8 cellular contexts compared by ENCODE assay signal in genomic region chr7:11212080-11212711, GRCh38.
DNase-seq lines count a peak whose midpoint lies in the region; ATAC-seq and TF ChIP-seq lines count a peak whose summit lies in the region.

No MANE protein-coding gene starts in this region.

- POLR2A ChIA-PET in activated CD4-positive, alpha-beta T cell treated with anti-CD3 and anti-CD28 coated beads, Interleukin-2, amount 10 ng/mL, durations not matched to agents 7 days and 5 days (lab: Charles Lee), result no interaction called here
- POLR2A ChIA-PET in naive thymus-derived CD8-positive, alpha-beta T cell (lab: Charles Lee), result no interaction called here

- peak; percentile 33 for DNase-seq in Caki2 (ENCODE audit: low read depth)
- DNase-seq in NCI-H2227 treated with DMSO at 0.1 percent for 48 hours (lab: John Stamatoyannopoulos, UW), result peak; percentile 70
- peak; percentile 64 for DNase-seq in activated CD4-positive, alpha-beta T cell treated with anti-CD3 and anti-CD28 coated beads, Interleukin-2, amount 10 ng/mL, durations not matched to agents 7 days and 5 days
- peak; percentile 65 to 80 for DNase-seq in erythroblast (lab: John Stamatoyannopoulos, UW)
- peak in 9 of 10 donors; percentile 3 to 63 (median 29) for DNase-seq in naive thymus-derived CD8-positive, alpha-beta T cell
- DNase-seq in suprapubic skin (ENCODE audit: low spot score in 2 of 2), result no peak

- in situ Hi-C loops in Caki2 (cut with HindIII; ENCODE audit: low pct_unique_long_range_greater_than_20kb, low sequenced_read_pairs), result no loop called here

- 34% methylated on average over 4 of the region's 4 CpGs for WGBS in suprapubic skin

- TF ChIP-seq CTCF in suprapubic skin (IDR thresholded peaks at IDR 0.05), result peak; percentile 27 to 75

- H3K27me3 Mint-ChIP-seq in activated CD4-positive, alpha-beta T cell treated with anti-CD3 and anti-CD28 coated beads, Interleukin-2, amount 10 ng/mL, durations not matched to agents 7 days and 5 days, result peaks cover 8% of the 10 kb centered on the region
- H3K27me3 Mint-ChIP-seq in naive thymus-derived CD8-positive, alpha-beta T cell, result peaks cover 0 to 11% (median 2%) of the 10 kb centered on the region in 5 donors

- H3K9me3 ChIP-seq in suprapubic skin, result no peaks in the 10 kb centered on the region

- H3K27me3 ChIP-seq in suprapubic skin, result no peaks in the 10 kb centered on the region

- no peak for TF ChIP-seq POLR2A in erythroblast (IDR thresholded peaks at IDR 0.05; ENCODE audit: low read length)
- TF ChIP-seq POLR2A in suprapubic skin (IDR thresholded peaks at IDR 0.05), result no peak

- CTCF ChIA-PET in activated CD4-positive, alpha-beta T cell treated with anti-CD3 and anti-CD28 coated beads, Interleukin-2, amount 10 ng/mL, durations not matched to agents 7 days and 5 days (lab: Charles Lee), result interaction anchor here (0.7 to 2.1 kb wide), 4 partner anchors 12 to 318 kb away, joined by 3 to 5 read pairs (median 3); no protein-coding TSS in a partner anchor

- H3K4me1 ChIP-seq in suprapubic skin, result no peaks in the 10 kb centered on the region

- H3K9me3 Mint-ChIP-seq in activated CD4-positive, alpha-beta T cell treated with anti-CD3 and anti-CD28 coated beads, Interleukin-2, amount 10 ng/mL, durations not matched to agents 7 days and 5 days, result no peaks in the 10 kb centered on the region
- no peaks in the 10 kb centered on the region for H3K9me3 Mint-ChIP-seq in naive thymus-derived CD8-positive, alpha-beta T cell

- no peak overlapping the region for H3K4me3 Mint-ChIP-seq in activated CD4-positive, alpha-beta T cell treated with anti-CD3 and anti-CD28 coated beads, Interleukin-2, amount 10 ng/mL, durations not matched to agents 7 days and 5 days
- H3K4me3 Mint-ChIP-seq in naive thymus-derived CD8-positive, alpha-beta T cell, result no peak overlapping the region

- H3K36me3 Mint-ChIP-seq in activated CD4-positive, alpha-beta T cell treated with anti-CD3 and anti-CD28 coated beads, Interleukin-2, amount 10 ng/mL, durations not matched to agents 7 days and 5 days (ENCODE audit: low read depth), result no peaks in the 10 kb centered on the region
- H3K36me3 Mint-ChIP-seq in naive thymus-derived CD8-positive, alpha-beta T cell, result no peaks in the 10 kb centered on the region

- peak; percentile 72 for ATAC-seq in GM19328 (IDR thresholded peaks at IDR 0.05; ENCODE audit: unreplicated experiment)
- peak; percentile 95 for ATAC-seq in HG03342 (IDR thresholded peaks at IDR 0.05; ENCODE audit: unreplicated experiment)
- no peak for ATAC-seq in naive thymus-derived CD8-positive, alpha-beta T cell

- TF ChIP-seq EP300 in suprapubic skin (IDR thresholded peaks at IDR 0.05), result no peak

- H3K27ac Mint-ChIP-seq in activated CD4-positive, alpha-beta T cell treated with anti-CD3 and anti-CD28 coated beads, Interleukin-2, amount 10 ng/mL, durations not matched to agents 7 days and 5 days, result no peak overlapping the region
- no peak overlapping the region for H3K27ac Mint-ChIP-seq in naive thymus-derived CD8-positive, alpha-beta T cell

- no peaks in the 10 kb centered on the region for H3K36me3 ChIP-seq in suprapubic skin

- no peaks in the 10 kb centered on the region for H3K4me1 Mint-ChIP-seq in activated CD4-positive, alpha-beta T cell treated with anti-CD3 and anti-CD28 coated beads, Interleukin-2, amount 10 ng/mL, durations not matched to agents 7 days and 5 days
- no peaks in the 10 kb centered on the region for H3K4me1 Mint-ChIP-seq in naive thymus-derived CD8-positive, alpha-beta T cell

- H3K27ac ChIP-seq in suprapubic skin, result no peak overlapping the region

- no peak overlapping the region for H3K4me3 ChIP-seq in suprapubic skin

Comparison
In these comparisons a context has a peak if more than half of its experiments do, and no peak if none do; other contexts are left out.
1. DNase-seq: peak in Caki2 (single experiment), NCI-H2227 treated with DMSO at 0.1 percent for 48 hours (single experiment), activated CD4-positive, alpha-beta T cell treated with anti-CD3 and anti-CD28 coated beads, Interleukin-2, amount 10 ng/mL, durations not matched to agents 7 days and 5 days (single experiment), erythroblast (2 of 2) and naive thymus-derived CD8-positive, alpha-beta T cell (9 of 10); none in suprapubic skin (0 of 2).
2. ATAC-seq: peak in GM19328 (single experiment) and HG03342 (single experiment); none in naive thymus-derived CD8-positive, alpha-beta T cell (0 of 2).